ENCODE assay signal across 7 cellular contexts in the genomic region with DNA sequence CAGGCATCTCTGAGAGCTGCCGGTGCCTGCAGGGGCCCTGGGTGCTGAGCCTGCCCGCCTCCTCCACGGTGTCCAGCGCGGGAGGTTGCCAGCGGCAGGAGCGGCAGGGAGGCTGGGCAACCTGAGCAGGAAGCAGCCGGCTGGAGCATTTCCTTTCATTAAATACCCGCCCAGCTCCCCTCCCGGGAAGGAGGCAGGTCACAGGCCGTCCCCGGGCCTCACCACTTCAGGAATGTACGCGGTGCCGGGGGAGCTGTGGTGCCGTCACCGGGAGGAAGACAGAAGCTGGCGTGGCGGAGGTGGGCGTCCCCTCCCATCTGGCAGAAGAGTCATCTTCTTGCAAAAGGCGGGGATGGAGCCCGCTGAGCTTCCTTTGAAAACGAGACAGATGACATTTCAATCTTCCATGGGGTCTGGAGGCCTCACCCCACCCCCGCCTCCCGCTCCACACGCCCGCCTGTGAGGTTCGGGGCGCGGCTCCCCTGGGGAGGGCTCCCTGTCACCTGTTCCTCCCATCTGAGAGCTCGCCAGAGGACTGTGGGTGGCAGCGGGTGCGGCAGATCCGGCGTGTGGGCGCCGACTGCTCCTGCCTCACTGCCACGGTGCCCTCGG.
DNase-seq lines count a peak whose midpoint lies in the region; ATAC-seq and TF ChIP-seq lines count a peak whose summit lies in the region.

No MANE protein-coding gene starts in this region.

- no peak overlapping the region for H3K4me3 ChIP-seq in fibroblast of mammary gland (ENCODE audit: control insufficient read depth, low read depth, low read length)

- no peak for TF ChIP-seq CTCF in fibroblast of mammary gland (conservative IDR thresholded peaks at IDR 0.05; ENCODE audit: control insufficient read depth, insufficient read depth, low read depth, low read length)

- no peak for ATAC-seq in HG02642 (IDR thresholded peaks at IDR 0.05; ENCODE audit: poor library complexity, unreplicated experiment)

- DNase-seq in NCI-H2227 (lab: John Stamatoyannopoulos, UW; ENCODE audit: unreplicated experiment): peak; percentile 73
- DNase-seq in activated T-cell treated with anti-CD3 and anti-CD28 coated beads for 1 hour (ENCODE audit: low read depth): peak; percentile 53
- peak; percentile 33 for DNase-seq in fibroblast of mammary gland (ENCODE audit: low read depth)
- DNase-seq in retina: peak; percentile 59
- no peak for DNase-seq in GF-D8 (lab: John Stamatoyannopoulos, UW)
- DNase-seq in hippocampal formation (lab: John Stamatoyannopoulos, UW): no peak

Comparison
In these comparisons a context has a peak if more than half of its experiments do, and no peak if none do; other contexts are left out.
1. DNase-seq: peak in NCI-H2227 (single experiment), activated T-cell treated with anti-CD3 and anti-CD28 coated beads for 1 hour (single experiment), fibroblast of mammary gland (single experiment) and retina (single experiment); none in GF-D8 (single experiment) and hippocampal formation (0 of 2).